ENCODE assay signal across 12 cellular contexts in genomic region chr7:47596502-47597202, GRCh38. TPM values are rescaled to one million over a fixed set of nuclear protein-coding genes. Genes with fewer than 3 reads are reported as not detected.
DNase-seq lines count a peak whose midpoint lies in the region; ATAC-seq and TF ChIP-seq lines count a peak whose summit lies in the region.
"Had no signal": no experiment of that assay in that cellular context is flagged by ENCODE, and none has a peak within 500 bp of the region (broad histone marks: within the 10 kb centered on the region; RNA-seq: fewer than 3 reads in every experiment).

No MANE protein-coding gene starts in this region.

- TF ChIP-seq CTCF in fibroblast of the aortic adventitia (IDR thresholded peaks at IDR 0.05; ENCODE audit: insufficient read depth, low read length), result no peak
- peak; percentile 11 for TF ChIP-seq CTCF in psoas muscle (IDR thresholded peaks at IDR 0.05)
- TF ChIP-seq CTCF in progenitor cell of endocrine pancreas (IDR thresholded peaks at IDR 0.05; ENCODE audit: unreplicated experiment), result no peak
- TF ChIP-seq CTCF in spleen (IDR thresholded peaks at IDR 0.05 in 8 of 11, conservative IDR thresholded peaks at IDR 0.05 in 3 of 11), result no peak

- H3K9me3 ChIP-seq in psoas muscle (no peaks in the 10 kb centered on the region), spleen (peaks cover 0 to 41% (median 30%) of the 10 kb centered on the region in 8 donors)

- H3K27ac ChIP-seq in psoas muscle, result no peak overlapping the region
- no peak overlapping the region for H3K27ac ChIP-seq in spleen

- 37 to 48% (median 48%) methylated on average over 12 of the region's 12 CpGs for WGBS in psoas muscle, 3 donors
- WGBS in spleen, 5 donors, result 81 to 88% (median 85%) methylated on average over 11 to 12 of the region's 12 CpGs

- TF ChIP-seq POLR2A in spleen (IDR thresholded peaks at IDR 0.05), result no peak

- H3K9me3 Mint-ChIP-seq in progenitor cell of endocrine pancreas (ENCODE audit: low read depth), result peaks cover 15% of the 10 kb centered on the region

- no peaks in the 10 kb centered on the region for H3K36me3 ChIP-seq in psoas muscle (ENCODE audit: insufficient read depth in 1 of 2, low read depth in 1 of 2)
- no peaks in the 10 kb centered on the region for H3K36me3 ChIP-seq in spleen

- DNase-seq in DMS 273 treated with DMSO at 0.1 percent for 48 hours (lab: John Stamatoyannopoulos, UW) (peak; percentile 57), NCI-H226 (peak; percentile 36), fibroblast of the aortic adventitia (ENCODE audit: low read depth) (peak; percentile 53), psoas muscle (peak; percentile 60 to 79), progenitor cell of endocrine pancreas (ENCODE audit: low spot score, unreplicated experiment) (no peak), HT-29 (ENCODE audit: low spot score) (no peak), spleen (no peak)
- DNase-seq: activated CD4-positive, alpha-beta T cell treated with anti-CD3 and anti-CD28 coated beads for 36 hours; activated T-cell treated with anti-CD3 and anti-CD28 coated beads, Interleukin-2, amount 50 U/mL, for 72 hours; NCI-H1436; T-cell had no signal

- H3K36me3 Mint-ChIP-seq in progenitor cell of endocrine pancreas (ENCODE audit: insufficient read depth), result peaks cover 4% of the 10 kb centered on the region
- H3K36me3 Mint-ChIP-seq: T-cell had no signal

- intact Hi-C loops in psoas muscle (cut with DNase I) (no loop called here), spleen (cut with DNase I; ENCODE audit: low total_unique reads) (no loop called here)

- ATAC-seq in psoas muscle (peak; percentile 90 to 98 (median 94)), GM18873 (IDR thresholded peaks at IDR 0.05; ENCODE audit: low FRiP score, unreplicated experiment) (no peak)
- ATAC-seq: activated CD4-positive, alpha-beta T cell treated with anti-CD3 and anti-CD28 coated beads for 36 hours; activated T-cell treated with anti-CD3 and anti-CD28 coated beads, Interleukin-2, amount 50 U/mL, for 72 hours; T-cell had no signal

- H3K4me3 ChIP-seq in fibroblast of the aortic adventitia (ENCODE audit: low read depth, low read length), result no peak overlapping the region
- H3K4me3 ChIP-seq in psoas muscle, result no peak overlapping the region
- no peak overlapping the region for H3K4me3 ChIP-seq in spleen

- no peaks in the 10 kb centered on the region for H3K4me1 ChIP-seq in psoas muscle
- H3K4me1 ChIP-seq in spleen, result peaks cover 11 to 26% (median 19%) of the 10 kb centered on the region in 6 donors

- no peak overlapping the region for H3K27ac Mint-ChIP-seq in progenitor cell of endocrine pancreas
- H3K27ac Mint-ChIP-seq: activated CD4-positive, alpha-beta T cell treated with anti-CD3 and anti-CD28 coated beads for 36 hours; activated T-cell treated with anti-CD3 and anti-CD28 coated beads, Interleukin-2, amount 50 U/mL, for 72 hours; T-cell had no signal

- no peaks in the 10 kb centered on the region for H3K27me3 ChIP-seq in psoas muscle (ENCODE audit: insufficient read depth in 3 of 3, low read length in 2 of 3)
- H3K27me3 ChIP-seq in spleen (replicated peaks in 1 of 7), result no peaks in the 10 kb centered on the region

- no peak overlapping the region for H3K4me3 Mint-ChIP-seq in progenitor cell of endocrine pancreas (ENCODE audit: low read depth)
- H3K4me3 Mint-ChIP-seq: activated CD4-positive, alpha-beta T cell treated with anti-CD3 and anti-CD28 coated beads for 36 hours; activated T-cell treated with anti-CD3 and anti-CD28 coated beads, Interleukin-2, amount 50 U/mL, for 72 hours; T-cell had no signal

- H3K4me1 Mint-ChIP-seq in progenitor cell of endocrine pancreas (ENCODE audit: low read depth), result peaks cover 21% of the 10 kb centered on the region
- H3K4me1 Mint-ChIP-seq: activated CD4-positive, alpha-beta T cell treated with anti-CD3 and anti-CD28 coated beads for 36 hours had no signal

- H3K27me3 Mint-ChIP-seq in progenitor cell of endocrine pancreas, result no peaks in the 10 kb centered on the region

RNA-seq across cellular contexts. Expression of gene TNS3, which starts 14.7 kb away (rescaled TPM):
- total RNA-seq in fibroblast of the aortic adventitia (ENCODE audit: low replicate concordance) (7.1 and 28.3 TPM in 2 replicates), psoas muscle (10 to 100 TPM; 35.0 to 75.3 (median 45.6) TPM), progenitor cell of endocrine pancreas (117 and 120 TPM in 2 replicates), spleen (100 to 1,000 TPM; 122 to 247 (median 152) TPM)
- polyA plus RNA-seq in psoas muscle (10 to 100 TPM; 11.5 to 20.2 (median 12.5) TPM), spleen (10 to 100 TPM; 17.7 to 31.4 (median 20.9) TPM)
- total RNA-seq in HT-29 (2014; rRNA removed; shearing (Covaris generic)), result 32.2 and 45.2 TPM in 2 replicates

Comparison
In these comparisons a context has a peak if more than half of its experiments do, and no peak if none do; other contexts are left out.
1. DNase-seq: peak in DMS 273 treated with DMSO at 0.1 percent for 48 hours (single experiment), NCI-H226 (single experiment), fibroblast of the aortic adventitia (single experiment) and psoas muscle (2 of 2); none in progenitor cell of endocrine pancreas (single experiment), HT-29 (single experiment) and spleen (single experiment).